Comparison of ENCODE assay signal across 18 cellular contexts in the genomic region with DNA sequence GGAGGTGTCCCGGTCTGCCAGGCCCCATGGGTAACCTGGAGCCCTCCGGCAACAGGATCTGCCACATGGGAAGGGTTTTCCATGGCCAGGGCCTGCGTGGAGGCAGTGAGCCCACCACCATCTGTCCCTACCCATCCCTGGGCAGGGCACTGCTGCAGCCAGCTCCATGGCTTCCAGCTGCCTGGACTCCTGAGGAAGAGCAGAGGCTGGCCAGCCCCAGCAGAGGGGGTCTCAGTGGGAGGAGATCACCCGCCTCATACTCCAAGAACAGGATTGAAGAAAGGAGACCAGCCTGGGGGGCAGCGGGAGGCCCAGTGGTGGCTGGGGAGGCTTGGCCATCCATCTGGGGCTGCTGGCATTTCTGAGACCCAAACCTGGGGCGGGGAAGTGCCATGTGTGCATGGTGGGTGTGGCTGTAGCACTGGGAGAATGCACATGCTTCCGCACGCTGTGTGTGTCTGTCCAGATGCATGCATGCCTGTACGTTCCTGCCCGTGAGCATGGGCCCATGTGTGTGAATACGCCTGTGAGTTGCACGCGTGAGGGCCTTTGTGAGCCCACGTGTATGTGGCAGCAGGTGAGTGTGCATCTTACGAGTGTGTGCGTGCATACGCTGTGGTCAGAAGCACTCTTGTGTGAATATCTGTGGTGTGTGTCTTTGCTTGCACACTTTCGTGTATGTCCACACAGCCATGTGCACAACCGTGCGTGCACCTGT.
A peak's percentile ranks its signal among the peaks of the same experiment; 100 is the strongest.
DNase-seq lines count a peak whose midpoint lies in the region; FAIRE-seq and TF ChIP-seq lines count a peak whose summit lies in the region.
"Had no signal": no experiment of that assay in that cellular context is flagged by ENCODE, and none has a peak within 500 bp of the region (broad histone marks: within the 10 kb centered on the region; RNA-seq: fewer than 3 reads in every experiment).

No MANE protein-coding gene starts in this region.

- CTCF ChIA-PET in activated naive CD4-positive, alpha-beta T cell treated with anti-CD3 and anti-CD28 coated beads, Interleukin-2, amount 10 ng/mL, durations not matched to agents 7 days and 5 days (lab: Charles Lee) = interaction anchor here (1.2 to 3.9 kb wide), 3 partner anchors 12 to 89 kb away, joined by 3 to 55 read pairs (median 14); no protein-coding TSS in a partner anchor

- H3K36me3 ChIP-seq in BE2C (no peaks in the 10 kb centered on the region), H7 (replicated peaks; ENCODE audit: control insufficient read depth, insufficient read depth, low read length) (no peaks in the 10 kb centered on the region), neural progenitor cell (no peaks in the 10 kb centered on the region)
- H3K36me3 ChIP-seq: BLaER1 treated with 17β-estradiol and CSF1 and Interleukin-3, amounts not matched to agents 10 nM and 100 nM had no signal

- H3K4me1 ChIP-seq in BE2C (no peaks in the 10 kb centered on the region), neural progenitor cell (no peaks in the 10 kb centered on the region)
- H3K4me1 ChIP-seq: BLaER1 treated with 17β-estradiol and CSF1 and Interleukin-3, amounts not matched to agents 10 nM and 100 nM had no signal

- no peak overlapping the region for H3K4me3 Mint-ChIP-seq in chondrocyte (ENCODE audit: unreplicated experiment)
- H3K4me3 Mint-ChIP-seq in neural progenitor cell = no peak overlapping the region
- no peak overlapping the region for H3K4me3 Mint-ChIP-seq in activated naive CD4-positive, alpha-beta T cell treated with anti-CD3 and anti-CD28 coated beads, Interleukin-2, amount 10 ng/mL, durations not matched to agents 7 days and 5 days
- H3K4me3 Mint-ChIP-seq: CD8-positive, alpha-beta memory T cell; HFFc6 had no signal

- H3K27ac ChIP-seq in neural progenitor cell = no peak overlapping the region
- H3K27ac ChIP-seq: BLaER1 treated with 17β-estradiol and CSF1 and Interleukin-3, amounts not matched to agents 10 nM and 100 nM had no signal

- H3K27ac Mint-ChIP-seq in chondrocyte (ENCODE audit: unreplicated experiment) (no peak overlapping the region), neural progenitor cell (no peak overlapping the region)
- H3K27ac Mint-ChIP-seq in activated naive CD4-positive, alpha-beta T cell treated with anti-CD3 and anti-CD28 coated beads, Interleukin-2, amount 10 ng/mL, durations not matched to agents 7 days and 5 days = no peak overlapping the region
- H3K27ac Mint-ChIP-seq: HFFc6 had no signal

- peaks cover 25% of the 10 kb centered on the region for H3K27me3 ChIP-seq in BE2C
- H3K27me3 ChIP-seq in H7 (ENCODE audit: control insufficient read depth, insufficient read depth, low read length) = no peaks in the 10 kb centered on the region
- H3K27me3 ChIP-seq in neural progenitor cell = peaks cover 61% of the 10 kb centered on the region

- H3K9ac ChIP-seq in neural progenitor cell = no peak overlapping the region
- H3K9ac ChIP-seq: BLaER1 treated with 17β-estradiol and CSF1 and Interleukin-3, amounts not matched to agents 10 nM and 100 nM had no signal

- no peaks in the 10 kb centered on the region for H3K9me3 Mint-ChIP-seq in chondrocyte (ENCODE audit: low read depth)
- H3K9me3 Mint-ChIP-seq in neural progenitor cell = no peaks in the 10 kb centered on the region
- no peaks in the 10 kb centered on the region for H3K9me3 Mint-ChIP-seq in activated naive CD4-positive, alpha-beta T cell treated with anti-CD3 and anti-CD28 coated beads, Interleukin-2, amount 10 ng/mL, durations not matched to agents 7 days and 5 days
- H3K9me3 Mint-ChIP-seq: CD8-positive, alpha-beta memory T cell; HFFc6 had no signal

- H3K27me3 Mint-ChIP-seq in chondrocyte (ENCODE audit: low read depth) = peaks cover 17% of the 10 kb centered on the region
- peaks cover 19% of the 10 kb centered on the region for H3K27me3 Mint-ChIP-seq in neural progenitor cell (ENCODE audit: insufficient read depth, low read depth)
- peaks cover 48% of the 10 kb centered on the region for H3K27me3 Mint-ChIP-seq in activated naive CD4-positive, alpha-beta T cell treated with anti-CD3 and anti-CD28 coated beads, Interleukin-2, amount 10 ng/mL, durations not matched to agents 7 days and 5 days

- H4K20me1 ChIP-seq in neural progenitor cell (ENCODE audit: low read depth) = peaks cover 32% of the 10 kb centered on the region

- H3F3A ChIP-seq in neural progenitor cell (ENCODE audit: low read depth) = no peaks in the 10 kb centered on the region

- H3K4me1 Mint-ChIP-seq in chondrocyte (ENCODE audit: low read depth) (no peaks in the 10 kb centered on the region), neural progenitor cell (peaks cover 28% of the 10 kb centered on the region)
- no peaks in the 10 kb centered on the region for H3K4me1 Mint-ChIP-seq in activated naive CD4-positive, alpha-beta T cell treated with anti-CD3 and anti-CD28 coated beads, Interleukin-2, amount 10 ng/mL, durations not matched to agents 7 days and 5 days
- H3K4me1 Mint-ChIP-seq: CD8-positive, alpha-beta memory T cell had no signal

- no peak for TF ChIP-seq CTCF in BE2C (IDR thresholded peaks at IDR 0.05; ENCODE audit: low read depth, low read length)
- no peak for TF ChIP-seq CTCF in chondrocyte (IDR thresholded peaks at IDR 0.05)
- TF ChIP-seq CTCF in neural progenitor cell (IDR thresholded peaks at IDR 0.05) = no peak
- no peak for TF ChIP-seq CTCF in D721Med (IDR thresholded peaks at IDR 0.05; ENCODE audit: insufficient read depth, missing control alignments)

- no peaks in the 10 kb centered on the region for H3K9me3 ChIP-seq in BE2C
- H3K9me3 ChIP-seq in neural progenitor cell (ENCODE audit: low read depth) = no peaks in the 10 kb centered on the region
- H3K9me3 ChIP-seq: BLaER1 treated with 17β-estradiol and CSF1 and Interleukin-3, amounts not matched to agents 10 nM and 100 nM had no signal

- no peak overlapping the region for H3K4me2 ChIP-seq in neural progenitor cell
- H3K4me2 ChIP-seq: BLaER1 treated with 17β-estradiol and CSF1 and Interleukin-3, amounts not matched to agents 10 nM and 100 nM had no signal

- H3K79me2 ChIP-seq in neural progenitor cell (ENCODE audit: low read depth) = no peaks in the 10 kb centered on the region

- no peak overlapping the region for H3K4me3 ChIP-seq in BE2C (ENCODE audit: low read depth, low read length)
- H3K4me3 ChIP-seq in H7 (ENCODE audit: insufficient read depth, low read depth, low read length) = no peak overlapping the region
- H3K4me3 ChIP-seq in neural progenitor cell = no peak overlapping the region
- H3K4me3 ChIP-seq: BLaER1 treated with 17β-estradiol and CSF1 and Interleukin-3, amounts not matched to agents 10 nM and 100 nM had no signal

- no peak overlapping the region for H2AFZ ChIP-seq in neural progenitor cell (replicated peaks)

- no peaks in the 10 kb centered on the region for H3K36me3 Mint-ChIP-seq in chondrocyte (ENCODE audit: low read depth)
- no peaks in the 10 kb centered on the region for H3K36me3 Mint-ChIP-seq in neural progenitor cell
- no peaks in the 10 kb centered on the region for H3K36me3 Mint-ChIP-seq in activated naive CD4-positive, alpha-beta T cell treated with anti-CD3 and anti-CD28 coated beads, Interleukin-2, amount 10 ng/mL, durations not matched to agents 7 days and 5 days
- H3K36me3 Mint-ChIP-seq: CD8-positive, alpha-beta memory T cell had no signal

- FAIRE-seq in D721Med (lab: Jason Lieb, UNC) = no peak

- DNase-seq in BE2C (peak; percentile 4), H7 (peak; percentile 39), chondrocyte (ENCODE audit: low spot score) (peak; percentile 78), neural progenitor cell (ENCODE audit: low spot score) (peak; percentile 4), midbrain (lab: John Stamatoyannopoulos, UW) (no peak), D721Med (ENCODE audit: insufficient read length, low spot score) (no peak), NCI-H128 (lab: John Stamatoyannopoulos, UW; ENCODE audit: unreplicated experiment) (no peak)
- DNase-seq in activated naive CD4-positive, alpha-beta T cell treated with anti-CD3 and anti-CD28 coated beads, Interleukin-2, amount 10 ng/mL, durations not matched to agents 7 days and 5 days = no peak
- DNase-seq: DMS79 treated with DMSO at 0.1 percent for 48 hours, HFFc6, KBM-7, NCI-H1105, NCI-H1694 treated with DMSO at 0.1 percent for 48 hours, NCI-H510A, NCI-H748 treated with DMSO at 0.1 percent for 48 hours, SIG-M5 had no signal

Comparison
In these comparisons a context has a peak if more than half of its experiments do, and no peak if none do; other contexts are left out.
1. DNase-seq: peak in BE2C (single experiment), H7 (single experiment), chondrocyte (single experiment) and neural progenitor cell (single experiment); none in midbrain (single experiment), D721Med (single experiment), activated naive CD4-positive, alpha-beta T cell treated with anti-CD3 and anti-CD28 coated beads, Interleukin-2, amount 10 ng/mL, durations not matched to agents 7 days and 5 days (single experiment) and NCI-H128 (single experiment).